Comparison of ENCODE assay signal across 8 cellular contexts in the genomic region with DNA sequence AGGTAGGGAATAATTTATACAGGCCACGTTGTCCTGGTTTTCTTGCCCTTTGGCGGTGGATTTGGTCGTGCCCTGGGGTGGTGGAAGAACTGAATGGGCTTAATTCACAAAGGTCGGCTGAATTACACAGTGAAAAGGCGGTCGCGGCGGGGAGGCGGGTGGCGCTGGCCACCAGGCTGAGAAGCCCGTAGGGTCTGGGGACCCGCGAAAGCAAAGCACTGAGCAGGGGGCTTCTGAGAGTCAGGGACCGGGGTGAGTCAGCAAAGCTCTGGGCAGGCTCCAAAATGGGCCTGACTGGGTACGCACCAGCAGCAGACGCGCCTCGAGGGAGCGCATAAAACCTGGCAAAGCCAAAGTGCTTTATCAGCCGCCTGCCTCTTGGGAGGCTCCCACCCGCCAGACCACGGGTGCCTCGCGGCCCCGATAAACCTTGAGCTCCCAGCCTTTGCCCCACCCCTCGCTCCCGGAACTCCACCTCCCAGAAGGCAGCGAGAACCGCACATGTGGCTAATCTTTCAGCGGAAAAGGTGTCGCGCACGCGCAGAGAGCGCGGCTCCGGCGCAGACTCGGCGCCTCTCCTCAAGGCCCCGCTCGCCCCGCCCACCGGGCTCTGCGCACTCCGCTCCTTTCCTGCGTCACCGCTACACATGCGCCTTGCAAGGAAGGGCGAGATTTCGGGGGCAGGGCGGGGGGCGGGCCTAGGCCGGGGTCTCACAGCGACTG. TPM values are rescaled to one million over a fixed set of nuclear protein-coding genes. Genes with fewer than 3 reads are reported as not detected.
A peak's percentile ranks its signal among the peaks of the same experiment; 100 is the strongest.
DNase-seq lines count a peak whose midpoint lies in the region; ATAC-seq, FAIRE-seq and TF ChIP-seq lines count a peak whose summit lies in the region.

No MANE protein-coding gene starts in this region.

- peaks cover 53 to 54% of the 10 kb centered on the region in 2 experiments for H3K36me3 ChIP-seq in keratinocyte (ENCODE audit: control insufficient read depth in 2 of 2, extremely low read depth in 1 of 2, insufficient read depth in 2 of 2, low read length in 2 of 2)

- H3K27ac ChIP-seq in keratinocyte (ENCODE audit: control insufficient read depth, insufficient read depth, low read length): peak overlapping the region; percentile 84

- TF ChIP-seq CTCF in AG10803 (conservative IDR thresholded peaks at IDR 0.05; ENCODE audit: low read length) (no peak), keratinocyte (optimal IDR thresholded peaks at IDR 0.05 in 1 of 3, IDR thresholded peaks at IDR 0.05 in 1 of 3, conservative IDR thresholded peaks at IDR 0.05 in 1 of 3; ENCODE audit: extremely low read depth in 1 of 3, insufficient read depth in 2 of 3, low read length in 3 of 3) (no peak)

- peak; percentile 96 for ATAC-seq in GM19043 (IDR thresholded peaks at IDR 0.05; ENCODE audit: low read depth, unreplicated experiment)
- ATAC-seq in HG03354 (IDR thresholded peaks at IDR 0.05; ENCODE audit: poor library complexity, severe bottlenecking, unreplicated experiment): peak; percentile 92

- H4K20me1 ChIP-seq in keratinocyte (ENCODE audit: control insufficient read depth, extremely low read depth, insufficient read depth, low read length): no peaks in the 10 kb centered on the region

- DNase-seq in AG10803 (ENCODE audit: low read depth): peak; percentile 98
- peak; percentile 98 to 100 for DNase-seq in NCI-H446 (lab: John Stamatoyannopoulos, UW)
- DNase-seq in activated CD4-positive, CD25-positive, alpha-beta regulatory T cell treated with anti-CD3 and anti-CD28 coated beads, Interleukin-2, amount 50 U/mL, for 72 hours: peak; percentile 99
- DNase-seq in cerebellar nuclear complex (lab: John Stamatoyannopoulos, UW): peak; percentile 83 to 94
- peak; percentile 93 for DNase-seq in keratinocyte (ENCODE audit: low read depth, low spot score)
- DNase-seq in stimulated activated CD4-positive, alpha-beta T cell treated with anti-CD3 and anti-CD28 coated beads, Interleukin-12 subunit alpha, Interleukin-12 subunit beta, amount 100 ng/mL, for 48 hours (ENCODE audit: low read depth in 2 of 3, low spot score in 1 of 3): peak; percentile 94 to 99 (median 98)

- H3K27me3 ChIP-seq in keratinocyte (ENCODE audit: control insufficient read depth, extremely low read depth, insufficient read depth, low read length): no peaks in the 10 kb centered on the region

- peaks cover 15% of the 10 kb centered on the region for H3K4me1 ChIP-seq in keratinocyte (ENCODE audit: control insufficient read depth, extremely low read depth, insufficient read depth, low read length)

- no peaks in the 10 kb centered on the region for H3K9me3 ChIP-seq in keratinocyte (ENCODE audit: control insufficient read depth, low read depth, low read length)

- peak overlapping the region; percentile 84 for H3K4me2 ChIP-seq in keratinocyte (ENCODE audit: control insufficient read depth, extremely low read depth, insufficient read depth, low read depth, low read length)

- peak overlapping the region; percentile 99 for H3K4me3 ChIP-seq in AG10803 (ENCODE audit: low read length)
- peak overlapping the region; percentile 63 to 90 (median 90) for H3K4me3 ChIP-seq in keratinocyte (ENCODE audit: control insufficient read depth in 2 of 3, extremely low read depth in 1 of 3, insufficient read depth in 2 of 3, low read depth in 1 of 3, low read length in 3 of 3)

- dilution Hi-C loops in keratinocyte (cut with MboI; ENCODE audit: extremely low pct_ligation_motif_present, low sequenced_read_pairs): no loop called here

- peak; percentile 41 for FAIRE-seq in keratinocyte (lab: Jason Lieb, UNC)

- peak overlapping the region; percentile 82 for H3K9ac ChIP-seq in keratinocyte (ENCODE audit: control insufficient read depth, extremely low read depth, insufficient read depth, low read length)

- H3K9me1 ChIP-seq in keratinocyte (ENCODE audit: control insufficient read depth, extremely low read depth, insufficient read depth, low read length): no peaks in the 10 kb centered on the region

- H2AFZ ChIP-seq in keratinocyte (ENCODE audit: control insufficient read depth, low read length): peak overlapping the region; percentile 82

- H3K79me2 ChIP-seq in keratinocyte (ENCODE audit: control insufficient read depth, insufficient read depth, low read length): peaks cover 39% of the 10 kb centered on the region

RNA-seq across cellular contexts. Expression of gene ABCF3, which starts 0.4 kb away (rescaled TPM):
- 39.2 to 53.8 TPM (median 43.5 TPM) in 3 replicates for polyA plus RNA-seq in keratinocyte
- 47.7 TPM for polyA plus RNA-seq in keratinocyte (2011; ENCODE audit: low read depth)
- 26.7 and 36.0 TPM in 2 replicates for polyA plus RNA-seq in keratinocyte (2011; cell fraction: cytosol; rRNA removed)
- 89.2 and 94.7 TPM in 2 replicates for polyA plus RNA-seq in keratinocyte (2011; cell fraction: nucleus; rRNA removed)
- 38.3 and 39.1 TPM in 2 replicates for polyA plus RNA-seq in keratinocyte (2012; ENCODE audit: low replicate concordance)
- 61.1 to 138 TPM (median 89.5 TPM) in 3 replicates for polyA minus RNA-seq in keratinocyte
- 66.2 TPM for polyA minus RNA-seq in keratinocyte (2011; cell fraction: cytosol; rRNA and poly(A)+ RNA removed)
- polyA minus RNA-seq in keratinocyte (2011; cell fraction: nucleus; rRNA and poly(A)+ RNA removed): 55.7 and 63.4 TPM in 2 replicates

RNA-seq across cellular contexts. Expression of gene AP2M1, which starts 11.0 kb away (rescaled TPM):
- polyA plus RNA-seq in keratinocyte: 431 to 520 TPM (median 443 TPM) in 3 replicates
- polyA plus RNA-seq in keratinocyte (2011; ENCODE audit: low read depth): 256 TPM
- 502 and 514 TPM in 2 replicates for polyA plus RNA-seq in keratinocyte (2011; cell fraction: cytosol; rRNA removed)
- 420 and 435 TPM in 2 replicates for polyA plus RNA-seq in keratinocyte (2011; cell fraction: nucleus; rRNA removed)
- 245 and 379 TPM in 2 replicates for polyA plus RNA-seq in keratinocyte (2012; ENCODE audit: low replicate concordance)
- polyA minus RNA-seq in keratinocyte: 406 to 530 TPM (median 414 TPM) in 3 replicates
- polyA minus RNA-seq in keratinocyte (2011; cell fraction: cytosol; rRNA and poly(A)+ RNA removed): 237 TPM
- polyA minus RNA-seq in keratinocyte (2011; cell fraction: nucleus; rRNA and poly(A)+ RNA removed): 97.3 and 124 TPM in 2 replicates

RNA-seq across cellular contexts. Expression of gene DVL3, which starts 30.4 kb away (rescaled TPM):
- polyA plus RNA-seq in keratinocyte: 16.0 to 21.9 TPM (median 18.5 TPM) in 3 replicates
- 33.3 TPM for polyA plus RNA-seq in keratinocyte (2011; ENCODE audit: low read depth)
- 15.3 and 24.4 TPM in 2 replicates for polyA plus RNA-seq in keratinocyte (2011; cell fraction: cytosol; rRNA removed)
- 56.2 and 72.1 TPM in 2 replicates for polyA plus RNA-seq in keratinocyte (2011; cell fraction: nucleus; rRNA removed)
- polyA plus RNA-seq in keratinocyte (2012; ENCODE audit: low replicate concordance): 23.5 and 27.0 TPM in 2 replicates
- 30.6 to 75.2 TPM (median 33.8 TPM) in 3 replicates for polyA minus RNA-seq in keratinocyte
- 34.0 TPM for polyA minus RNA-seq in keratinocyte (2011; cell fraction: cytosol; rRNA and poly(A)+ RNA removed)
- polyA minus RNA-seq in keratinocyte (2011; cell fraction: nucleus; rRNA and poly(A)+ RNA removed): 18.9 and 20.0 TPM in 2 replicates

RNA-seq across cellular contexts. Expression of gene VWA5B2, which starts 43.8 kb away (rescaled TPM):
- not detected in 3 replicates for polyA plus RNA-seq in keratinocyte
- not detected for polyA plus RNA-seq in keratinocyte (2011; ENCODE audit: low read depth)
- polyA plus RNA-seq in keratinocyte (2011; cell fraction: cytosol; rRNA removed): not detected in 2 replicates
- polyA plus RNA-seq in keratinocyte (2011; cell fraction: nucleus; rRNA removed): not detected in 2 replicates
- polyA plus RNA-seq in keratinocyte (2012; ENCODE audit: low replicate concordance): 0.68 TPM in 1 of 2 replicates, not detected in the other
- not detected in 3 replicates for polyA minus RNA-seq in keratinocyte
- not detected for polyA minus RNA-seq in keratinocyte (2011; cell fraction: cytosol; rRNA and poly(A)+ RNA removed)
- not detected in 2 replicates for polyA minus RNA-seq in keratinocyte (2011; cell fraction: nucleus; rRNA and poly(A)+ RNA removed)

RNA-seq across cellular contexts. Expression of gene EIF2B5, which starts 50.5 kb away (rescaled TPM):
- polyA plus RNA-seq in keratinocyte: 31.9 to 37.9 TPM (median 33.7 TPM) in 3 replicates
- polyA plus RNA-seq in keratinocyte (2011; ENCODE audit: low read depth): 48.6 TPM
- 22.2 and 24.4 TPM in 2 replicates for polyA plus RNA-seq in keratinocyte (2011; cell fraction: cytosol; rRNA removed)
- 55.3 and 62.8 TPM in 2 replicates for polyA plus RNA-seq in keratinocyte (2011; cell fraction: nucleus; rRNA removed)
- 28.9 and 31.9 TPM in 2 replicates for polyA plus RNA-seq in keratinocyte (2012; ENCODE audit: low replicate concordance)
- 22.5 to 37.1 TPM (median 30.7 TPM) in 3 replicates for polyA minus RNA-seq in keratinocyte
- 16.5 TPM for polyA minus RNA-seq in keratinocyte (2011; cell fraction: cytosol; rRNA and poly(A)+ RNA removed)
- 18.0 and 22.5 TPM in 2 replicates for polyA minus RNA-seq in keratinocyte (2011; cell fraction: nucleus; rRNA and poly(A)+ RNA removed)

Comparison
In these comparisons a context has a peak if more than half of its experiments do, and no peak if none do; other contexts are left out.
1. Peak in every context shown above with its lines: DNase-seq, ATAC-seq, H3K4me3 ChIP-seq and H3K27ac ChIP-seq.